7 cellular contexts compared by ENCODE assay signal in genomic region chr1:43651188-43651587, GRCh38. TPM values are rescaled to one million over a fixed set of nuclear protein-coding genes. Genes with fewer than 3 reads are reported as not detected.
DNase-seq lines count a peak whose midpoint lies in the region; ATAC-seq and TF ChIP-seq lines count a peak whose summit lies in the region.

No MANE protein-coding gene starts in this region.

- H3K9me3 ChIP-seq in WERI-Rb-1 (ENCODE audit: severe bottlenecking) (no peaks in the 10 kb centered on the region), hepatocyte (ENCODE audit: low read depth) (no peaks in the 10 kb centered on the region), spleen (no peaks in the 10 kb centered on the region)

- H2AFZ ChIP-seq in hepatocyte: no peak overlapping the region

- peaks cover 27% of the 10 kb centered on the region for H3K36me3 Mint-ChIP-seq in HFFc6 (ENCODE audit: low read depth)

- H3K36me3 ChIP-seq in WERI-Rb-1 (peaks cover 25% of the 10 kb centered on the region), hepatocyte (replicated peaks; ENCODE audit: insufficient read depth, low read depth) (no peaks in the 10 kb centered on the region), spleen (peaks cover 6 to 34% (median 26%) of the 10 kb centered on the region in 6 donors)

- 24% methylated on average over 6 of the region's 6 CpGs for WGBS in hepatocyte (ENCODE audit: low lambda C conversion rate, missing lambda C conversion rate)
- WGBS in spleen, 5 donors: 50 to 66% (median 61%) methylated on average over 6 of the region's 6 CpGs

- H3K79me2 ChIP-seq in hepatocyte: peaks cover 56% of the 10 kb centered on the region

- H3K4me3 Mint-ChIP-seq in HFFc6: peak overlapping the region; percentile 97

- DNase-seq in HFFc6 (no peak), WERI-Rb-1 (no peak), hepatocyte (ENCODE audit: low spot score) (no peak), spleen (peak; percentile 1), anterior cingulate cortex (lab: John Stamatoyannopoulos, UW) (no peak)

- H3K9me3 Mint-ChIP-seq in HFFc6: no peaks in the 10 kb centered on the region

- no peaks in the 10 kb centered on the region for H3K9me2 ChIP-seq in hepatocyte (replicated peaks; ENCODE audit: insufficient read depth)

- H3K27me3 ChIP-seq in WERI-Rb-1 (ENCODE audit: insufficient read depth, low read depth, severe bottlenecking) (no peaks in the 10 kb centered on the region), hepatocyte (no peaks in the 10 kb centered on the region), spleen (replicated peaks in 1 of 7) (no peaks in the 10 kb centered on the region)

- peaks cover 33% of the 10 kb centered on the region for H3K4me1 Mint-ChIP-seq in HFFc6 (ENCODE audit: low read depth)

- peak overlapping the region; percentile 98 for H3K27ac Mint-ChIP-seq in HFFc6

- H3K4me3 ChIP-seq in WERI-Rb-1 (ENCODE audit: low read depth, low read length) (peak overlapping the region; percentile 72), hepatocyte (peak overlapping the region; percentile 59), spleen (peak overlapping the region; percentile 60 to 87 (median 72))

- H3K27me3 Mint-ChIP-seq in HFFc6 (ENCODE audit: insufficient read depth): peaks cover 7% of the 10 kb centered on the region; the same call in 1 of the 2 replicates

- H3K27ac ChIP-seq in WERI-Rb-1 (peak overlapping the region; percentile 94), hepatocyte (peak overlapping the region; percentile 93), spleen (peak overlapping the region in 6 of 8 donors; percentile 94 to 97 (median 96))

- peaks cover 43% of the 10 kb centered on the region for H4K20me1 ChIP-seq in hepatocyte (ENCODE audit: insufficient read depth, poor library complexity, severe bottlenecking)

- no peaks in the 10 kb centered on the region for H3K4me1 ChIP-seq in hepatocyte (ENCODE audit: insufficient read depth)
- peaks cover 17 to 64% (median 41%) of the 10 kb centered on the region in 6 donors for H3K4me1 ChIP-seq in spleen

- peak overlapping the region; percentile 84 for H3K4me2 ChIP-seq in hepatocyte

- intact Hi-C loops in spleen (cut with DNase I; ENCODE audit: low total_unique reads): loop anchor here (5.0 kb wide), 1 partner anchor 124 kb away; no protein-coding TSS in a partner anchor

- TF ChIP-seq CTCF in HFFc6 (IDR thresholded peaks at IDR 0.05) (no peak), WERI-Rb-1 (IDR thresholded peaks at IDR 0.05; ENCODE audit: low read depth, low read length) (no peak), hepatocyte (IDR thresholded peaks at IDR 0.05; ENCODE audit: poor library complexity) (no peak), spleen (IDR thresholded peaks at IDR 0.05 in 8 of 11, conservative IDR thresholded peaks at IDR 0.05 in 3 of 11) (no peak)

- ATAC-seq in GM21737 (IDR thresholded peaks at IDR 0.05; ENCODE audit: unreplicated experiment) (no peak), HG03432 (IDR thresholded peaks at IDR 0.05; ENCODE audit: unreplicated experiment) (no peak)

- TF ChIP-seq POLR2A in spleen (IDR thresholded peaks at IDR 0.05): no peak

RNA-seq across cellular contexts. Expression of gene KDM4A, which starts 1.2 kb away (rescaled TPM):
- total RNA-seq in HFFc6 (2021; fragmentation: NEBNext Ultra II Directional; extraction: Animal tissue kit (Norgen Biotek cat#: 25700)): 10 to 100 TPM; 24.8 to 37.0 (median 32.1) TPM
- total RNA-seq in hepatocyte (35.5 and 51.5 TPM in 2 replicates), spleen (10 to 100 TPM; 36.9 to 58.5 (median 41.3) TPM)
- polyA plus RNA-seq in hepatocyte (22.4 and 24.7 TPM in 2 replicates), spleen (10 to 100 TPM in 1 of 3 donors, 1 to 10 TPM in 2; 7.8 to 12.2 (median 8.3) TPM)

RNA-seq across cellular contexts. Expression of gene ST3GAL3, which starts 56.1 kb away (rescaled TPM):
- 10 to 100 TPM; 15.2 to 22.3 (median 18.0) TPM for total RNA-seq in HFFc6 (2021; fragmentation: NEBNext Ultra II Directional; extraction: Animal tissue kit (Norgen Biotek cat#: 25700))
- total RNA-seq in hepatocyte (6.2 and 7.1 TPM in 2 replicates), spleen (10 to 100 TPM; 15.6 to 34.3 (median 22.4) TPM)
- polyA plus RNA-seq in hepatocyte (6.3 and 7.7 TPM in 2 replicates), spleen (10 to 100 TPM in 1 of 3 donors, 1 to 10 TPM in 2; 6.4 to 11.7 (median 8.7) TPM)
